In the genomic region with DNA sequence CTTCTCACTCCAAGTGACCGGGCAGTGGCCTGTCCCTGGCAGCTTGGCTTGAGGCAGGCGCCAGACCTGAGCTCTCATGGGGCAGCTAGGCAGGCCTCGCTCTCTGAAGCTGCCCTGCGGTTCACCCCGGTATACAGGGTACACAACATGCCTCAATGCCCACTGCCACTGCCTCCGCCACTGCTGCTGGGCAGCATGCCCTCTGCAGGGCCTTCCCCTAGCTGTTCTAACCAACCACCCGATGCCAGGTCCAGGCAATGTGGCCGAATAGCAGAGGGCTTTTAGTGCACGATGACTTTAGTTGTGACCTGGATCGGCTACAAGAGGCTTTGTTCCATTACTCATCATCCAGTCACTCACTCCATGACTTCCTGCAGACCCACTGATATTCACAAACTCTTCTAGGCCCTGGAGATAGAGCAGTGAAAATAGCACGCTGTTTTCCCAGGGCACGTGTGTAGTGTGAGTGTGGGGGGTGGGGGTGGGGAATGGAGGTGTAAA, we compare ENCODE assay signal across 9 cellular contexts. TPM values are rescaled to one million over a fixed set of nuclear protein-coding genes. Genes with fewer than 3 reads are reported as not detected.
A peak's percentile ranks its signal among the peaks of the same experiment; 100 is the strongest.
DNase-seq lines count a peak whose midpoint lies in the region; ATAC-seq and TF ChIP-seq lines count a peak whose summit lies in the region.
"Had no signal": no experiment of that assay in that cellular context is flagged by ENCODE, and none has a peak within 500 bp of the region (broad histone marks: within the 10 kb centered on the region; RNA-seq: fewer than 3 reads in every experiment).

No MANE protein-coding gene starts in this region.

- in situ Hi-C loops in Panc1 (cut with HindIII; ENCODE audit: low pct_unique_long_range_greater_than_20kb, low sequenced_read_pairs) = no loop called here

- H3K4me3 ChIP-seq in Panc1 (ENCODE audit: low read depth in 2 of 2, low read length in 2 of 2) = peak overlapping the region in 1 of 2 experiments; percentile 15; a peak in 1 of 4 replicates
- peak overlapping the region; percentile 17 for H3K4me3 ChIP-seq in mucosa of stomach (ENCODE audit: low read length)

- H3K4me1 ChIP-seq in Panc1 (ENCODE audit: control insufficient read depth, insufficient read depth, low read length) (peaks cover 76% of the 10 kb centered on the region), mucosa of stomach (ENCODE audit: control insufficient read depth, insufficient read depth, low read length) (peaks cover 84% of the 10 kb centered on the region)

- H3K27ac Mint-ChIP-seq in stimulated activated memory B cell treated with anti-CD40 and anti-IgM and Interleukin-4, amounts not matched to agents 10 μg/mL and 1 μg/mL and 100 μg/mL, for 72 hours = no peak overlapping the region
- H3K27ac Mint-ChIP-seq: activated B cell treated with CpG ODN at 0.5 μM for 24 hours had no signal

- BruUV-seq in Panc1 (replicated peaks; lab: Mats Ljungman, UMichigan) = no TSS peak

- intact Hi-C loops in Panc1 (cut with micrococcal nuclease; ENCODE audit: unreplicated experiment) = no loop called here

- H3K4me1 Mint-ChIP-seq in stimulated activated memory B cell treated with anti-CD40 and anti-IgM and Interleukin-4, amounts not matched to agents 10 μg/mL and 1 μg/mL and 100 μg/mL, for 72 hours = peaks cover 18% of the 10 kb centered on the region

- H3K9me3 Mint-ChIP-seq in stimulated activated memory B cell treated with anti-CD40 and anti-IgM and Interleukin-4, amounts not matched to agents 10 μg/mL and 1 μg/mL and 100 μg/mL, for 72 hours = no peaks in the 10 kb centered on the region
- H3K9me3 Mint-ChIP-seq: activated B cell treated with CpG ODN at 0.5 μM for 24 hours had no signal

- no peaks in the 10 kb centered on the region for H3K9me3 ChIP-seq in Panc1 (ENCODE audit: control insufficient read depth, insufficient read depth, low read depth, low read length)
- H3K9me3 ChIP-seq in mucosa of stomach (ENCODE audit: control insufficient read depth, low read length) = no peaks in the 10 kb centered on the region

- no peak for TF ChIP-seq CTCF in Panc1 (IDR thresholded peaks at IDR 0.05)

- H3K27ac ChIP-seq in Panc1 (ENCODE audit: low read length) = peak overlapping the region; percentile 93
- H3K27ac ChIP-seq in epithelial cell of prostate = peak overlapping the region; percentile 86

- no peak overlapping the region for H3K4me3 Mint-ChIP-seq in stimulated activated memory B cell treated with anti-CD40 and anti-IgM and Interleukin-4, amounts not matched to agents 10 μg/mL and 1 μg/mL and 100 μg/mL, for 72 hours
- H3K4me3 Mint-ChIP-seq: activated B cell treated with CpG ODN at 0.5 μM for 24 hours had no signal

- H3K27me3 Mint-ChIP-seq in stimulated activated memory B cell treated with anti-CD40 and anti-IgM and Interleukin-4, amounts not matched to agents 10 μg/mL and 1 μg/mL and 100 μg/mL, for 72 hours = peaks cover 48% of the 10 kb centered on the region

- H3K36me3 ChIP-seq in Panc1 (ENCODE audit: control insufficient read depth, insufficient read depth, low read length) = no peaks in the 10 kb centered on the region
- H3K36me3 ChIP-seq in mucosa of stomach (ENCODE audit: control insufficient read depth, insufficient read depth, low read length) = no peaks in the 10 kb centered on the region

- ATAC-seq in Panc1 = peak; percentile 49
- ATAC-seq in stimulated activated memory B cell treated with anti-CD40 and anti-IgM and Interleukin-4, amounts not matched to agents 10 μg/mL and 1 μg/mL and 100 μg/mL, for 72 hours = no peak
- ATAC-seq in HG03565 (IDR thresholded peaks at IDR 0.05; ENCODE audit: unreplicated experiment) = no peak

- CTCF ChIA-PET in Panc1 (lab: Charles Lee) = interaction anchor here (0.7 to 1.0 kb wide), 3 partner anchors 11 to 20 kb away, joined by 3 read pairs; a partner anchor contains a TSS

- H3K9ac ChIP-seq in mucosa of stomach (ENCODE audit: low read length) = peak overlapping the region; percentile 61

- no peaks in the 10 kb centered on the region for H3K36me3 Mint-ChIP-seq in stimulated activated memory B cell treated with anti-CD40 and anti-IgM and Interleukin-4, amounts not matched to agents 10 μg/mL and 1 μg/mL and 100 μg/mL, for 72 hours

- DNase-seq in AG08395 (ENCODE audit: low spot score) (peak; percentile 67), Panc1 (ENCODE audit: low read depth, low spot score) (no peak), epithelial cell of prostate (ENCODE audit: low read depth, low spot score) (no peak), GM19240 (ENCODE audit: insufficient read length, low spot score) (no peak), NCI-H1105 (lab: John Stamatoyannopoulos, UW) (no peak)
- DNase-seq: activated B cell treated with CpG ODN at 0.5 μM for 24 hours had no signal

- H3K27me3 ChIP-seq in Panc1 (ENCODE audit: control insufficient read depth, insufficient read depth, low read length) = no peaks in the 10 kb centered on the region
- H3K27me3 ChIP-seq in mucosa of stomach (ENCODE audit: control insufficient read depth, insufficient read depth, low read length) = no peaks in the 10 kb centered on the region

- POLR2A ChIA-PET in Panc1 (lab: Charles Lee) = no interaction called here

RNA-seq across cellular contexts. Expression of a gene that starts 19.7 kb away (rescaled TPM):
- 65.9 TPM for total RNA-seq in Panc1 (2021; ENCODE audit: unreplicated experiment)
- polyA plus RNA-seq in Panc1 (2012; ENCODE audit: insufficient read length) = 69.7 TPM

RNA-seq across cellular contexts. Expression of a gene that starts 30.4 kb away (rescaled TPM):
- total RNA-seq in Panc1 (2021; ENCODE audit: unreplicated experiment) = not detected
- not detected for polyA plus RNA-seq in Panc1 (2012; ENCODE audit: insufficient read length)
- total RNA-seq: activated B cell treated with CpG ODN at 0.5 μM for 24 hours had no signal
